ENCODE assay signal across 8 cellular contexts in genomic region chr1:113677250-113678158, GRCh38.
A peak's percentile ranks its signal among the peaks of the same experiment; 100 is the strongest.
DNase-seq lines count a peak whose midpoint lies in the region; ATAC-seq, FAIRE-seq and TF ChIP-seq lines count a peak whose summit lies in the region.

No MANE protein-coding gene starts in this region.

- H3K27ac Mint-ChIP-seq in mesothelial cell of epicardium, result peak overlapping the region; percentile 83

- H3K27me3 Mint-ChIP-seq in mesothelial cell of epicardium (ENCODE audit: low read depth), result no peaks in the 10 kb centered on the region

- peak; percentile 83 to 84 for TF ChIP-seq RAD21 in H1 (IDR thresholded peaks at IDR 0.05 in 1 of 2, conservative IDR thresholded peaks at IDR 0.05 in 1 of 2; ENCODE audit: low read depth in 2 of 2, low read length in 2 of 2)

- H3K4me3 ChIP-seq in PC-9 (no peak overlapping the region), H1 (ENCODE audit: extremely low read depth in 1 of 4, insufficient read depth in 2 of 4, low read depth in 3 of 4, low read length in 4 of 4) (no peak overlapping the region)

- H3K36me3 ChIP-seq in PC-9 (ENCODE audit: low read depth) (no peaks in the 10 kb centered on the region), H1 (ENCODE audit: control insufficient read depth in 2 of 4, insufficient read depth in 4 of 4, low read length in 3 of 4) (0 out of 8 replicates have a peak, but pooled peaks cover 0 to 2% (median 0%) of the 10 kb centered on the region in 4 experiments)

- H3K9me3 Mint-ChIP-seq in mesothelial cell of epicardium, result no peaks in the 10 kb centered on the region

- no TSS peak for BruUV-seq in PC-9 (replicated peaks; lab: Mats Ljungman, UMichigan)

- DNase-seq in Daoy (ENCODE audit: low read depth) (peak; percentile 70), HuH-7.5 (ENCODE audit: low spot score) (peak; percentile 31), PC-9 (peak in 1 of 2 experiments; percentile 59), H1 (ENCODE audit: low read depth in 1 of 2, low spot score in 2 of 2) (no peak), mesothelial cell of epicardium (ENCODE audit: low spot score in 2 of 2, unreplicated experiment in 2 of 2) (no peak)
- no peak for DNase-seq in activated CD8-positive, alpha-beta memory T cell treated with anti-CD3 and anti-CD28 coated beads, Interleukin-2, amount 50 U/mL, for 48 hours

- TF ChIP-seq POLR2A in H1 (IDR thresholded peaks at IDR 0.05; ENCODE audit: control extremely low read depth in 1 of 2, low read depth in 2 of 2, low read length in 2 of 2), result no peak

- H3K9me3 ChIP-seq in PC-9 (ENCODE audit: insufficient read depth, low read depth) (no peaks in the 10 kb centered on the region), H1 (ENCODE audit: insufficient read depth in 2 of 2, low read depth in 1 of 2, low read length in 1 of 2) (no peaks in the 10 kb centered on the region; a peak in 1 of 4 replicates)

- H4K8ac ChIP-seq in H1 (ENCODE audit: extremely low read depth, insufficient read depth, low read length), result no peak overlapping the region

- peak overlapping the region; percentile 8 for H3K4me3 Mint-ChIP-seq in mesothelial cell of epicardium

- no peak overlapping the region for H2AFZ ChIP-seq in PC-9
- no peak overlapping the region for H2AFZ ChIP-seq in H1 (ENCODE audit: low read length)

- CTCF ChIA-PET in PC-9 (lab: Charles Lee) (interaction anchor here (0.6 to 0.7 kb wide), 4 partner anchors 281 to 844 kb away, joined by 3 to 9 read pairs (median 6); no protein-coding TSS in a partner anchor), H1 (lab: Charles Lee; ENCODE audit: partially characterized antibody) (interaction anchor here (0.9 to 1.9 kb wide), 8 partner anchors 10 to 962 kb away, joined by 3 to 12 read pairs (median 4); partner anchors contain the start of gene PPM1J)

- H2BK120ac ChIP-seq in H1 (replicated peaks; ENCODE audit: low read depth, low read length), result no peak overlapping the region

- POLR2A ChIA-PET in PC-9 (lab: Charles Lee; ENCODE audit: unreplicated experiment) (interaction anchor here (0.7 kb wide), 2 partner anchors 99 to 605 kb away, joined by 8 to 10 read pairs; no protein-coding TSS in a partner anchor), H1 (lab: Charles Lee; ENCODE audit: partially characterized antibody) (no interaction called here)

- H3K56ac ChIP-seq in H1 (replicated peaks; ENCODE audit: insufficient read length, low read depth, low read length), result no peak overlapping the region

- H3K27ac ChIP-seq in PC-9 (no peak overlapping the region), H1 (ENCODE audit: low read depth, low read length) (no peak overlapping the region)

- H3K23me2 ChIP-seq in H1 (ENCODE audit: low read depth, low read length), result no peaks in the 10 kb centered on the region

- H3K79me1 ChIP-seq in H1 (ENCODE audit: low read depth, low read length), result no peaks in the 10 kb centered on the region

- TF ChIP-seq CTCF in PC-9 (conservative IDR thresholded peaks at IDR 0.05), result peak; percentile 97
- peak in 2 of 3 experiments; percentile 42 to 63; a peak in 3 of 4 replicates for TF ChIP-seq CTCF in H1 (IDR thresholded peaks at IDR 0.05; ENCODE audit: control extremely low read depth in 1 of 3, insufficient read depth in 1 of 3, low read depth in 1 of 3, low read length in 3 of 3)
- TF ChIP-seq CTCF in mesothelial cell of epicardium (IDR thresholded peaks at IDR 0.05; ENCODE audit: unreplicated experiment), result peak; percentile 89

- no peak overlapping the region for H2AK5ac ChIP-seq in H1 (ENCODE audit: low read depth, low read length)

- H3F3A ChIP-seq in PC-9 (ENCODE audit: insufficient read depth, low read depth), result peaks cover 10% of the 10 kb centered on the region; the same call in 1 of the 2 replicates

- peak; percentile 45 for FAIRE-seq in H1 (lab: Jason Lieb, UNC)

- no peak overlapping the region for H4K5ac ChIP-seq in H1 (ENCODE audit: insufficient read length, low read depth, low read length)

- no peak overlapping the region for H3K9ac ChIP-seq in H1 (replicated peaks in 1 of 4; ENCODE audit: extremely low read depth in 1 of 4, low read depth in 3 of 4, low read length in 3 of 4)

- intact Hi-C loops in PC-9 (cut with micrococcal nuclease; ENCODE audit: unreplicated experiment), result loop anchor here (1.0 to 10.0 kb wide), 6 partner anchors 223 to 1285 kb away; partner anchors contain the start of genes LRIG2, MAGI3 and PPM1J

- H3K79me2 ChIP-seq in PC-9 (ENCODE audit: low read depth) (no peaks in the 10 kb centered on the region), H1 (ENCODE audit: control insufficient read depth in 1 of 2, insufficient read depth in 2 of 2, low read length in 2 of 2) (no peaks in the 10 kb centered on the region)

- H3K27me3 ChIP-seq in PC-9 (ENCODE audit: insufficient read depth, low read depth), result no peaks in the 10 kb centered on the region
- H3K27me3 ChIP-seq in H1 (replicated peaks in 1 of 4; ENCODE audit: control insufficient read depth in 3 of 4, extremely low read depth in 1 of 4, insufficient read depth in 3 of 4, low read length in 3 of 4), result no peaks in the 10 kb centered on the region

- no peak for TF ChIP-seq EP300 in H1 (IDR thresholded peaks at IDR 0.05; ENCODE audit: borderline replicate concordance in 1 of 2, low read depth in 2 of 2, low read length in 2 of 2)

- H3K9me2 ChIP-seq in PC-9 (ENCODE audit: insufficient read depth), result no peaks in the 10 kb centered on the region

- H2BK15ac ChIP-seq in H1 (ENCODE audit: low read length), result no peak overlapping the region

- peaks cover 4% of the 10 kb centered on the region for H3K36me3 Mint-ChIP-seq in mesothelial cell of epicardium

- no peak overlapping the region for H3K4me2 ChIP-seq in PC-9
- H3K4me2 ChIP-seq in H1 (ENCODE audit: insufficient read depth in 1 of 2, low read depth in 2 of 2, low read length in 2 of 2), result no peak overlapping the region

- H4K20me1 ChIP-seq in PC-9 (ENCODE audit: insufficient read depth), result no peaks in the 10 kb centered on the region
- H4K20me1 ChIP-seq in H1 (replicated peaks in 1 of 2; ENCODE audit: control insufficient read depth in 1 of 2, insufficient read depth in 2 of 2, low read length in 2 of 2), result no peaks in the 10 kb centered on the region

- no peak overlapping the region for H2BK20ac ChIP-seq in H1 (ENCODE audit: low read length)

- no peak overlapping the region for H3K14ac ChIP-seq in H1 (ENCODE audit: insufficient read length)

- no peak overlapping the region for H4K91ac ChIP-seq in H1 (replicated peaks; ENCODE audit: insufficient read length, low read length)

- H3K4ac ChIP-seq in H1 (replicated peaks; ENCODE audit: insufficient read length, low read depth, low read length), result no peak overlapping the region

- no peak overlapping the region for H2BK5ac ChIP-seq in H1 (ENCODE audit: low read depth, low read length)

- H3K23ac ChIP-seq in H1 (ENCODE audit: insufficient read length), result no peak overlapping the region

- H3K4me1 Mint-ChIP-seq in mesothelial cell of epicardium, result peaks cover 46% of the 10 kb centered on the region

- H3K4me1 ChIP-seq in PC-9 (replicated peaks; ENCODE audit: insufficient read depth), result peaks cover 17% of the 10 kb centered on the region
- H3K4me1 ChIP-seq in H1 (replicated peaks in 1 of 4; ENCODE audit: control insufficient read depth in 3 of 4, insufficient read depth in 4 of 4, low read length in 3 of 4), result peaks cover 0 to 3% (median 0%) of the 10 kb centered on the region in 4 experiments; a peak in 1 of 7 replicates

- H2BK12ac ChIP-seq in H1 (ENCODE audit: low read depth, low read length), result no peak overlapping the region

- H3K18ac ChIP-seq in H1 (ENCODE audit: extremely low read depth, low read length), result no peak overlapping the region

- no peak for ATAC-seq in HG03571 (IDR thresholded peaks at IDR 0.05; ENCODE audit: unreplicated experiment)
- ATAC-seq in GM19455 (IDR thresholded peaks at IDR 0.05; ENCODE audit: unreplicated experiment), result no peak

- WGBS in H1 (ENCODE audit: extremely low coverage in 1 of 2, insufficient coverage in 1 of 2, insufficient read length in 1 of 2, insufficient replicate concordance in 2 of 2, low coverage in 1 of 2, low lambda C conversion rate in 2 of 2, missing lambda C conversion rate in 1 of 2), 2 experiments, result 89% methylated on average over 7 of the region's 7 CpGs; no CpG with 5 or more reads in 1 of the 2 experiments

TF ChIP-seq in H1, 55 proteins besides CTCF, POLR2A, EP300 and RAD21 (continues in another document):
- no peak for TF ChIP-seq EZH2 (IDR thresholded peaks at IDR 0.05; ENCODE audit: low read depth, low read length, severe bottlenecking)
- no peak for TF ChIP-seq PHF8 (conservative IDR thresholded peaks at IDR 0.05; ENCODE audit: low read depth, low read length)

Comparison
In these comparisons a context has a peak if more than half of its experiments do, and no peak if none do; other contexts are left out.
1. DNase-seq: peak in Daoy (single experiment) and HuH-7.5 (single experiment); none in H1 (0 of 2), mesothelial cell of epicardium (0 of 2) and activated CD8-positive, alpha-beta memory T cell treated with anti-CD3 and anti-CD28 coated beads, Interleukin-2, amount 50 U/mL, for 48 hours (single experiment).
2. Peak in every context shown above with its lines, with median percentiles within 50 percentile points of each other: CTCF ChIP-seq.